ENCODE assay signal across 8 cellular contexts in genomic region chr15:58473720-58474119, GRCh38. TPM values are rescaled to one million over a fixed set of nuclear protein-coding genes. Genes with fewer than 3 reads are reported as not detected.
A peak's percentile ranks its signal among the peaks of the same experiment; 100 is the strongest.
DNase-seq lines count a peak whose midpoint lies in the region; ATAC-seq and TF ChIP-seq lines count a peak whose summit lies in the region.

No MANE protein-coding gene starts in this region.

- no peaks in the 10 kb centered on the region for H3K36me3 Mint-ChIP-seq in activated T-cell treated with anti-CD3 and anti-CD28 coated beads, Interleukin-2, amount 50 U/mL, for 4 hours (ENCODE audit: insufficient read depth)

- H3K4me3 Mint-ChIP-seq in activated T-cell treated with anti-CD3 and anti-CD28 coated beads, Interleukin-2, amount 50 U/mL, for 4 hours = peak overlapping the region; percentile 52

- H3K4me1 Mint-ChIP-seq in activated T-cell treated with anti-CD3 and anti-CD28 coated beads, Interleukin-2, amount 50 U/mL, for 4 hours (ENCODE audit: low read depth) = peaks cover 54% of the 10 kb centered on the region

- H3K4me3 ChIP-seq in SJCRH30 = no peak overlapping the region
- H3K4me3 ChIP-seq in epithelial cell of proximal tubule (ENCODE audit: low read depth, low read length) = no peak overlapping the region
- H3K4me3 ChIP-seq in thymus (ENCODE audit: low read length) = no peak overlapping the region

- peak overlapping the region; percentile 60 for H3K27ac ChIP-seq in SJCRH30
- H3K27ac ChIP-seq in thymus (ENCODE audit: low read depth) = peak overlapping the region; percentile 74

- intact Hi-C loops in left ventricle myocardium superior (cut with micrococcal nuclease) = no loop called here

- no peaks in the 10 kb centered on the region for H3K9me3 ChIP-seq in SJCRH30 (replicated peaks)
- H3K9me3 ChIP-seq in thymus (ENCODE audit: control insufficient read depth) = no peaks in the 10 kb centered on the region

- H3K27me3 ChIP-seq in SJCRH30 = no peaks in the 10 kb centered on the region
- no peaks in the 10 kb centered on the region for H3K27me3 ChIP-seq in thymus (ENCODE audit: control insufficient read depth, insufficient read depth)

- no peak for DNase-seq in activated T-cell treated with anti-CD3 and anti-CD28 coated beads, Interleukin-2, amount 50 U/mL, for 4 hours
- DNase-seq in activated T-cell treated with anti-CD3 and anti-CD28 coated beads for 4 hours (no peak), SJCRH30 (peak in 1 of 2 experiments; percentile 32), epithelial cell of proximal tubule (ENCODE audit: low read depth) (peak; percentile 93), left ventricle myocardium superior (no peak), RKO (ENCODE audit: low spot score) (no peak)

- no peaks in the 10 kb centered on the region for H3K9me3 Mint-ChIP-seq in activated T-cell treated with anti-CD3 and anti-CD28 coated beads, Interleukin-2, amount 50 U/mL, for 4 hours

- peak; percentile 32 to 36 for ATAC-seq in activated T-cell treated with anti-CD3 and anti-CD28 coated beads, Interleukin-2, amount 50 U/mL, for 4 hours
- ATAC-seq in GM19324 (IDR thresholded peaks at IDR 0.05; ENCODE audit: low FRiP score, unreplicated experiment) (no peak), left ventricle myocardium superior (no peak)

- H3K27me3 Mint-ChIP-seq in activated T-cell treated with anti-CD3 and anti-CD28 coated beads, Interleukin-2, amount 50 U/mL, for 4 hours (ENCODE audit: low read depth) = no peaks in the 10 kb centered on the region

- 81% methylated on average over 2 of the region's 2 CpGs for WGBS in thymus

- H3K4me1 ChIP-seq in SJCRH30 (peaks cover 64% of the 10 kb centered on the region), thymus (ENCODE audit: control insufficient read depth, insufficient read depth, low read length) (peaks cover 53% of the 10 kb centered on the region)

- no peaks in the 10 kb centered on the region for H3K36me3 ChIP-seq in SJCRH30
- H3K36me3 ChIP-seq in thymus (ENCODE audit: control insufficient read depth, insufficient read depth) = no peaks in the 10 kb centered on the region

- no peak for TF ChIP-seq CTCF in epithelial cell of proximal tubule (conservative IDR thresholded peaks at IDR 0.05; ENCODE audit: low read depth, low read length)

RNA-seq across cellular contexts. Expression of gene LIPC, which starts 41.9 kb away (rescaled TPM):
- under 1 TPM in 1 of 3 donors, not detected in 2; 0.28 TPM for total RNA-seq in activated T-cell treated with anti-CD3 and anti-CD28 coated beads, Interleukin-2, amount 50 U/mL, for 4 hours
- total RNA-seq in SJCRH30 (2014; rRNA removed; shearing (Covaris generic)) = 0.35 and 1.2 TPM in 2 replicates
- total RNA-seq in epithelial cell of proximal tubule = 1.1 and 12.9 TPM in 2 replicates
- polyA plus RNA-seq in thymus = 2.0 TPM
- total RNA-seq in left ventricle myocardium superior = 0.32 TPM

Comparison
In these comparisons a context has a peak if more than half of its experiments do, and no peak if none do; other contexts are left out.
1. ATAC-seq: peak in activated T-cell treated with anti-CD3 and anti-CD28 coated beads, Interleukin-2, amount 50 U/mL, for 4 hours (2 of 2); none in GM19324 (single experiment) and left ventricle myocardium superior (single experiment).